ENCODE assay signal across 14 cellular contexts in the genomic region with DNA sequence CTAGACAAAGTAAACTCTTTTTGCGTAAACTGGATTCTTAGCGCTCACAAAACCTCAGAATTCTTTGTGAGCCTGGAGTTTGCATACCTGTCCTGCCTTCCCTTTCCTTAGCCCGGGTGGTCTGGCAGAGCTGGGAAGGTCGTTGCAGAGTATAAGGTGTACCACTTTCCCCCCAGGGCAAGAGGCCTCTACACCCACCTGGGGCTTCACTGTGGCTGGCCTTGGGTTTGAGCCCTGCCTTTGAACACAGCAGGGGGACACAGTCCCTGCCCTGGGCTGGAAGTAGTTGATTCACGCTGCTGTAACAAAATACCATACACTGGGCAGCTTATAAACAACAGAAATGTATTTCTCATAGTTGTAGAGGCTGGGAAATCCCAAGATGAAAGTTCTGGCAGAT.
DNase-seq lines count a peak whose midpoint lies in the region; TF ChIP-seq lines count a peak whose summit lies in the region.
"Had no signal": no experiment of that assay in that cellular context is flagged by ENCODE, and none has a peak within 500 bp of the region (broad histone marks: within the 10 kb centered on the region; RNA-seq: fewer than 3 reads in every experiment).

No MANE protein-coding gene starts in this region.

- H3K27ac Mint-ChIP-seq in mesothelial cell of epicardium (peak overlapping the region; percentile 81), immature natural killer cell (no peak overlapping the region)

- H2AFZ ChIP-seq in PC-9: no peak overlapping the region

- H3K4me1 Mint-ChIP-seq in mesothelial cell of epicardium: peaks cover 51% of the 10 kb centered on the region
- H3K4me1 Mint-ChIP-seq in immature natural killer cell: peaks cover 18 to 34% of the 10 kb centered on the region in 2 donors

- H4K20me1 ChIP-seq in PC-9 (ENCODE audit: insufficient read depth): no peaks in the 10 kb centered on the region

- H3K9me3 ChIP-seq in ES-I3 (ENCODE audit: control insufficient read depth, insufficient read depth, low read length) (peaks cover 12% of the 10 kb centered on the region), PC-9 (ENCODE audit: insufficient read depth, low read depth) (peaks cover 11% of the 10 kb centered on the region)
- H3K9me3 ChIP-seq: BE2C had no signal

- H3K4me1 ChIP-seq in ES-I3 (ENCODE audit: insufficient read depth, low read length) (peaks cover 7% of the 10 kb centered on the region; the same call in 1 of the 2 replicates), PC-9 (replicated peaks; ENCODE audit: insufficient read depth) (peaks cover 10% of the 10 kb centered on the region)

- CTCF ChIA-PET in PC-9 (lab: Charles Lee): no interaction called here

- no TSS peak for BruUV-seq in PC-9 (replicated peaks; lab: Mats Ljungman, UMichigan)

- H3K36me3 ChIP-seq in ES-I3 (ENCODE audit: insufficient read depth, low read length) (no peaks in the 10 kb centered on the region; the same call in 1 of the 2 replicates), PC-9 (ENCODE audit: low read depth) (no peaks in the 10 kb centered on the region)
- H3K36me3 ChIP-seq: BE2C had no signal

- H3K27me3 Mint-ChIP-seq in mesothelial cell of epicardium (ENCODE audit: low read depth) (no peaks in the 10 kb centered on the region), immature natural killer cell (ENCODE audit: low read depth in 3 of 3) (peaks cover 0 to 10% (median 3%) of the 10 kb centered on the region in 3 donors)
- H3K27me3 Mint-ChIP-seq: CD4-positive, CD25-positive, alpha-beta regulatory T cell; CD8-positive, alpha-beta memory T cell had no signal

- H3K9me3 Mint-ChIP-seq in mesothelial cell of epicardium: peaks cover 33% of the 10 kb centered on the region
- H3K9me3 Mint-ChIP-seq in immature natural killer cell: peaks cover 0 to 4% (median 0%) of the 10 kb centered on the region in 6 donors
- H3K9me3 Mint-ChIP-seq: CD8-positive, alpha-beta memory T cell had no signal

- intact Hi-C loops in PC-9 (cut with micrococcal nuclease; ENCODE audit: unreplicated experiment): no loop called here

- no peaks in the 10 kb centered on the region for H3K27me3 ChIP-seq in PC-9 (ENCODE audit: insufficient read depth, low read depth)
- H3K27me3 ChIP-seq: BE2C had no signal

- H3K79me2 ChIP-seq in PC-9 (ENCODE audit: low read depth): no peaks in the 10 kb centered on the region

- peak; percentile 16 for DNase-seq in choroid plexus epithelial cell (ENCODE audit: low read depth)
- DNase-seq in mesothelial cell of epicardium (ENCODE audit: low spot score in 2 of 2, unreplicated experiment in 2 of 2): no peak
- no peak for DNase-seq in NAMALWA (ENCODE audit: low spot score)
- no peak for DNase-seq in PC-9
- no peak for DNase-seq in immature natural killer cell
- DNase-seq: BE2C; C1 segment of cervical spinal cord; CD4-positive, CD25-positive, alpha-beta regulatory T cell; CD8-positive, alpha-beta memory T cell; COR-L47; GF-D8; HCEC 1CT had no signal

- no peaks in the 10 kb centered on the region for H3F3A ChIP-seq in PC-9 (ENCODE audit: insufficient read depth, low read depth)

- H3K9ac ChIP-seq in ES-I3 (ENCODE audit: low read depth, low read length): peak overlapping the region; percentile 6; the same call in 1 of the 2 replicates

- H3K36me3 Mint-ChIP-seq in mesothelial cell of epicardium: peaks cover 8% of the 10 kb centered on the region
- H3K36me3 Mint-ChIP-seq in immature natural killer cell: no peaks in the 10 kb centered on the region
- H3K36me3 Mint-ChIP-seq: CD4-positive, CD25-positive, alpha-beta regulatory T cell had no signal

- no peaks in the 10 kb centered on the region for H3K9me2 ChIP-seq in PC-9 (ENCODE audit: insufficient read depth)

- H3K4me3 ChIP-seq in choroid plexus epithelial cell (ENCODE audit: low read depth, low read length) (no peak overlapping the region), PC-9 (no peak overlapping the region)

- no peak overlapping the region for H3K4me2 ChIP-seq in PC-9

- TF ChIP-seq CTCF in choroid plexus epithelial cell (conservative IDR thresholded peaks at IDR 0.05; ENCODE audit: low read depth, low read length) (no peak), mesothelial cell of epicardium (IDR thresholded peaks at IDR 0.05; ENCODE audit: unreplicated experiment) (no peak), PC-9 (conservative IDR thresholded peaks at IDR 0.05) (no peak)

- POLR2A ChIA-PET in PC-9 (lab: Charles Lee; ENCODE audit: unreplicated experiment): no interaction called here

- no peak overlapping the region for H3K27ac ChIP-seq in PC-9
- H3K27ac ChIP-seq: HL-60 had no signal

- H3K4me3 Mint-ChIP-seq in mesothelial cell of epicardium (no peak overlapping the region), immature natural killer cell (no peak overlapping the region)
- H3K4me3 Mint-ChIP-seq: CD4-positive, CD25-positive, alpha-beta regulatory T cell; CD8-positive, alpha-beta memory T cell had no signal
